ENCODE assay signal across 10 cellular contexts in the genomic region with DNA sequence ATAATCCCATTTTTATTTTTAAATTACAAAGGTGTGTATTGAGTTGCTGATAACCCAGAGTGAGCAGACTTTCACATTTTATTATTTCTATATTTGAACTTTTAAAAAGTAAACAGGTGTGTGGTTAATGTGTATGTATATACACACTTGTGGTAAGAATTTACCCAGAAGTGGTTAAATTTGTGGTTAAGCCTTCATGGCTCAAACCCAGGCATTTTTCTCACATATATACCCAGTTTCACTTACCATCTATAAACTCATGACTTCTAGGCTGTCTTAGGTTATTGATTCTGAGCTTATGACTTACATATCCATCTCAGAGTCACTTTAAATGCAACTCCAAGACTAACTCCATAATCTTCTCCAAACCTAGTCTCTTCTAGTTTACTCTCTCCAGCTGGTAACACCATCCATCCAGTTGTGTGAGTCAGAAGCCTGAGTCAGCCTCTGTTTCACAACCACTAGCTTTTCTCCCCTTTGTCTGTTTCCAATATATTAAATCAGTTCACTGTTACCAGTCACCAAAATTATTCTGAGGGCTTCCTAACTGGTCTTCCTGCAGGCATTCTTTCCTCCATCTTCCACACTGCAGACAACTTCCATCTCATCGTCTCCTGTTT. TPM values are rescaled to one million over a fixed set of nuclear protein-coding genes. Genes with fewer than 3 reads are reported as not detected.
A peak's percentile ranks its signal among the peaks of the same experiment; 100 is the strongest.
DNase-seq lines count a peak whose midpoint lies in the region; ATAC-seq, FAIRE-seq and TF ChIP-seq lines count a peak whose summit lies in the region.
"Had no signal": no experiment of that assay in that cellular context is flagged by ENCODE, and none has a peak within 500 bp of the region (broad histone marks: within the 10 kb centered on the region; RNA-seq: fewer than 3 reads in every experiment).

No MANE protein-coding gene starts in this region.

- H3K27me3 ChIP-seq in vagina, result no peaks in the 10 kb centered on the region

- no peak overlapping the region for H3K27ac ChIP-seq in vagina
- H3K27ac ChIP-seq in kidney (ENCODE audit: low read depth in 2 of 2, low read length in 2 of 2), result no peak overlapping the region

- TF ChIP-seq POLR2A in vagina (IDR thresholded peaks at IDR 0.05), result no peak

- TF ChIP-seq CTCF in astrocyte of the cerebellum (IDR thresholded peaks at IDR 0.05; ENCODE audit: low read depth, low read length, missing control alignments) (no peak), omental fat pad (IDR thresholded peaks at IDR 0.05) (no peak), vagina (IDR thresholded peaks at IDR 0.05) (no peak), kidney (IDR thresholded peaks at IDR 0.05; ENCODE audit: borderline replicate concordance, extremely low read depth, insufficient read depth) (no peak)

- H3K9me3 ChIP-seq in vagina (no peaks in the 10 kb centered on the region), kidney (ENCODE audit: control insufficient read depth in 1 of 2, low read length in 2 of 2) (no peaks in the 10 kb centered on the region)
- H3K9me3 ChIP-seq: SK-N-SH had no signal

- in situ Hi-C loops in astrocyte of the cerebellum (cut with HindIII; ENCODE audit: low sequenced_read_pairs), result no loop called here

- ATAC-seq in GM19395 (IDR thresholded peaks at IDR 0.05; ENCODE audit: unreplicated experiment) (peak; percentile 77), HG03097 (IDR thresholded peaks at IDR 0.05; ENCODE audit: low FRiP score, unreplicated experiment) (peak; percentile 78), omental fat pad (ENCODE audit: low FRiP score) (peak; percentile 91)

- DNase-seq in astrocyte of the cerebellum (ENCODE audit: low read depth) (peak; percentile 68), omental fat pad (ENCODE audit: low spot score) (peak; percentile 54), vagina (ENCODE audit: extremely low spot score in 2 of 2) (no peak), kidney (no peak), pons (ENCODE audit: low spot score) (no peak)
- no peak for DNase-seq in activated T-cell treated with anti-CD3 and anti-CD28 coated beads, Interleukin-2, amount 50 U/mL, for 48 hours
- DNase-seq: erythroblast, SK-N-SH had no signal

- H3K4me1 ChIP-seq in vagina (no peaks in the 10 kb centered on the region), kidney (ENCODE audit: control insufficient read depth in 1 of 2, insufficient read depth in 1 of 2, low read depth in 1 of 2, low read length in 2 of 2) (no peaks in the 10 kb centered on the region)

- no peak for FAIRE-seq in kidney (lab: Jason Lieb, UNC)

- intact Hi-C loops in vagina (cut with DNase I) (no loop called here), kidney (cut with DNase I) (no loop called here)

- H3K36me3 ChIP-seq in vagina (peaks cover 0 to 28% of the 10 kb centered on the region in 2 donors), kidney (ENCODE audit: control insufficient read depth in 1 of 2, insufficient read depth in 2 of 2, low read length in 2 of 2) (peaks cover 11 to 19% of the 10 kb centered on the region in 2 donors)

- H3K4me3 ChIP-seq in astrocyte of the cerebellum (ENCODE audit: low read depth, low read length) (no peak overlapping the region), vagina (no peak overlapping the region), kidney (ENCODE audit: low read length in 2 of 2) (no peak overlapping the region)

- H3K9ac ChIP-seq in kidney (ENCODE audit: low read length in 2 of 2), result no peak overlapping the region
- H3K9ac ChIP-seq: SK-N-SH had no signal

RNA-seq across cellular contexts. Expression of a gene that starts 20.2 kb away (rescaled TPM):
- total RNA-seq in omental fat pad, result 10 to 100 TPM in 1 of 4 donors, 1 to 10 TPM in 3; 7.7 to 22.1 (median 9.6) TPM
- total RNA-seq in vagina, result 9.1 TPM
- 20.7 TPM for total RNA-seq in kidney
- 8.9 TPM for polyA plus RNA-seq in kidney (ENCODE audit: insufficient read depth, low read depth, low replicate concordance)

RNA-seq across cellular contexts. Expression of a gene that starts 36.7 kb away (rescaled TPM):
- total RNA-seq in omental fat pad (10 to 100 TPM; 15.4 to 25.5 (median 19.6) TPM), vagina (12.0 TPM), kidney (23.0 TPM)
- 10.5 TPM for polyA plus RNA-seq in kidney (ENCODE audit: insufficient read depth, low read depth, low replicate concordance)

Comparison
In these comparisons a context has a peak if more than half of its experiments do, and no peak if none do; other contexts are left out.
1. DNase-seq: peak in astrocyte of the cerebellum (single experiment) and omental fat pad (single experiment); none in activated T-cell treated with anti-CD3 and anti-CD28 coated beads, Interleukin-2, amount 50 U/mL, for 48 hours (0 of 2), vagina (0 of 2), kidney (single experiment) and pons (single experiment).
2. Peak in every context shown above with its lines, with median percentiles within 50 percentile points of each other: ATAC-seq.